Comparison of ENCODE assay signal across 8 cellular contexts in the genomic region with DNA sequence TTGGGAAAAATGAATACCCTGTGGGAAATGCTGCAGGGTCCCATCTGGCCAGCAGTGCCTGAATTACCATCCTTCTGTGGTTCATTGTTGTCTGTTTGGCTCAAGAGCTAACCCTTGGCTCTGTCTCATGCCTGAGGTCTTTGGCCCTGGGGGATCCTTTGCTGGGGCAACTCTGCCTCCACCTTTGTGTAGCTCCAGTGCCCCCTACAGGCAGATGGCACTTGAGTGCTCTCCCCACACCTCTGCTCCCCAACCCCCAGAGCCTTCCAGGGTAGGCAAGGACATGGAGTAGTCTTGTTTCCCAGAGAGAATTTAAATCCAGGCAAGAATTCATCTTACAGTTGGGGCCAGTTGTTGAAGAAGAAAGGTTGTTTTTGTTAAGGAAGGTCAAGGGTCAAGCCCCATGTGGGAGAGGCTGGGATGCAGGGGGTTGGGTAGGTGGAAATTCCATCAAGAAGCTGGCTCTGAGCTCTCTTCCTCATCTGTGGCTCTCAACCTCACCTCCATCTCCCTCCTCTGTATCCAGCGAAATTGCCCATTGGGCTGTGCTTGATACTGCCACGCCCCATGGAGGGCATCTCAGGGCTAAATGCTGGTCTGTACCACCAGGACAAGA. TPM values are rescaled to one million over a fixed set of nuclear protein-coding genes. Genes with fewer than 3 reads are reported as not detected.
DNase-seq lines count a peak whose midpoint lies in the region; ATAC-seq and TF ChIP-seq lines count a peak whose summit lies in the region.

No MANE protein-coding gene starts in this region.

- H3K27me3 ChIP-seq in AG04450 (ENCODE audit: control insufficient read depth, insufficient read depth, low read length) (peaks cover 5% of the 10 kb centered on the region), spleen (replicated peaks in 1 of 7) (no peaks in the 10 kb centered on the region), ascending aorta (no peaks in the 10 kb centered on the region)

- DNase-seq in AG04450 (ENCODE audit: low read depth, low spot score) (no peak), NOMO-1 treated with DMSO at 0.1 percent for 48 hours (lab: John Stamatoyannopoulos, UW; ENCODE audit: unreplicated experiment) (peak; percentile 29), activated T-cell treated with anti-CD3 and anti-CD28 coated beads for 48 hours (ENCODE audit: low read depth) (peak; percentile 72), glomerular visceral epithelial cell (ENCODE audit: extremely low spot score) (peak; percentile 13), spleen (peak; percentile 90), ascending aorta (ENCODE audit: low spot score in 2 of 2) (no peak), cerebellar nuclear complex (lab: John Stamatoyannopoulos, UW) (no peak)

- H3K36me3 ChIP-seq in spleen (peaks cover 0 to 59% (median 3%) of the 10 kb centered on the region in 6 donors), ascending aorta (no peaks in the 10 kb centered on the region)

- ATAC-seq in GM18868 (IDR thresholded peaks at IDR 0.05; ENCODE audit: unreplicated experiment) = peak; percentile 76

- POLR2A ChIA-PET in AG04450 (lab: Yijun Ruan, JAX) = interaction anchor here (0.5 kb wide), 1 partner anchor 15 kb away, joined by 4 read pairs; no protein-coding TSS in a partner anchor

- no peak overlapping the region for H3K27ac ChIP-seq in AG04450 (ENCODE audit: low read depth, low read length)
- no peak overlapping the region for H3K27ac ChIP-seq in spleen
- no peak overlapping the region for H3K27ac ChIP-seq in ascending aorta

- peaks cover 0 to 14% (median 0%) of the 10 kb centered on the region in 6 donors for H3K4me1 ChIP-seq in spleen
- no peaks in the 10 kb centered on the region for H3K4me1 ChIP-seq in ascending aorta

- TF ChIP-seq CTCF in AG04450 (IDR thresholded peaks at IDR 0.05; ENCODE audit: low read depth, low read length) = peak; percentile 29
- peak; percentile 62 to 87 (median 75) for TF ChIP-seq CTCF in spleen (IDR thresholded peaks at IDR 0.05 in 8 of 11, conservative IDR thresholded peaks at IDR 0.05 in 3 of 11)
- TF ChIP-seq CTCF in ascending aorta (IDR thresholded peaks at IDR 0.05) = peak in 1 of 3 experiments; percentile 33

- H3K9me3 ChIP-seq in AG04450 (ENCODE audit: control insufficient read depth, insufficient read depth, low read length) (no peaks in the 10 kb centered on the region), spleen (no peaks in the 10 kb centered on the region), ascending aorta (no peaks in the 10 kb centered on the region)

- intact Hi-C loops in spleen (cut with DNase I; ENCODE audit: low total_unique reads) (loop anchor here (2.0 to 5.0 kb wide), 2 partner anchors 119 to 336 kb away; no protein-coding TSS in a partner anchor), ascending aorta (cut with DNase I) (no loop called here)

- TF ChIP-seq POLR2A in spleen (IDR thresholded peaks at IDR 0.05) = no peak

- CTCF ChIA-PET in AG04450 (lab: Charles Lee) = interaction anchor here (1.8 to 2.2 kb wide), 2 partner anchors 14 to 338 kb away, joined by 7 to 13 read pairs; no protein-coding TSS in a partner anchor

- 83 to 100% (median 90%) methylated on average over 2 of the region's 2 CpGs for WGBS in spleen, 5 donors

- H3K4me3 ChIP-seq in AG04450 (ENCODE audit: low read depth, low read length) (no peak overlapping the region), spleen (no peak overlapping the region), ascending aorta (no peak overlapping the region)

RNA-seq across cellular contexts. Expression of a gene that starts 44.2 kb away (rescaled TPM):
- polyA plus RNA-seq in AG04450 (2011; rRNA removed) = not detected in 2 replicates
- polyA minus RNA-seq in AG04450 (2011; rRNA and poly(A)+ RNA removed) = not detected in 2 replicates
- 10 to 100 TPM in 5 of 7 donors, 1 to 10 TPM in 2; 7.8 to 29.2 (median 14.6) TPM for total RNA-seq in spleen
- polyA plus RNA-seq in spleen = 1 to 10 TPM; 1.2 to 3.5 (median 1.7) TPM
- 0.53 TPM for total RNA-seq in ascending aorta

Comparison
In these comparisons a context has a peak if more than half of its experiments do, and no peak if none do; other contexts are left out.
1. DNase-seq: peak in NOMO-1 treated with DMSO at 0.1 percent for 48 hours (single experiment), activated T-cell treated with anti-CD3 and anti-CD28 coated beads for 48 hours (single experiment), glomerular visceral epithelial cell (single experiment) and spleen (single experiment); none in AG04450 (single experiment), ascending aorta (0 of 2) and cerebellar nuclear complex (0 of 2).